Comparison of ENCODE assay signal across 1 cellular context in the genomic region with DNA sequence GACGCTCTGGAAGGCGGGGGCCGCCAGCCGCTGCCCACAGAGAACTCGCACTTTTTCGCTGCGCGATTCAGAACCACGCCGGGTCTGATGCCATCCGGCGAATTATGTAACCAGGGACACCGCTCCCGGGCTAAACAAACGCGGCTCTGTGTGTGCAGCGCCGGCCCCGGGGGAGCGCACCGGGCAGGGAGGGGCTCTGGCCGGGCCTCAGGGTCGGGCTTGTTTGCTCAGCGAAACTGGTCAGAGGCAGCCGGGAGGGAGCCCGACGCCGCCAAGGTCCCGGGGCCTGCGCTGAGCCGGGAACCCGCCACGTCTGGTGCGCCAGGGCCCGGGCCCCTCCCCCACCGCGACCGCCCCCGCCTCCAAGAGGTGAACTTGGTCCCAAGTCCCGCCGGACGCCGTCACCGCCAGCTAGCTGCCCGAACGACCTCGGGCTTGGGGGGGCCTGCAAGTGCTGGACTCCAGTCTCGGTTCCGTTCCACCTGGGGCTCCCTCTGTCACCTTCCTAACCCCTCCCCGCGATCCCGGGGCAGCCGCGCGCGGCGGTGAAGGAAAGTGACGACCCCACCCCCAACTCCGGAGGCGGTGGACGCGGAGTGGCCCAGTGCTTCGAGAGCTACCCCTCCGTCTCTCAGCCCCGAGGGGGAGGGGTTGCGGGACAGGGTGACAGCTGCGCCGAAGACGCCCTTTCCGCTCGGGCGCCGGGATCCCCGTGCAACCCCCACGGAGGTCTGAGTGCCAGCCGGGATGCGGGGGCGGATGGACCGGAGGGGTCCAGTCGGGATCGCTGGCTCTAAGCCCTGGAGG.
TF ChIP-seq lines count a peak whose summit lies in the region.

No MANE protein-coding gene starts in this region.

TF ChIP-seq in HepG2, 621 proteins besides CTCF, POLR2A, EP300 and RAD21 (continued from another document and continues in another):
- TF ChIP-seq ZNF530 (CRISPR knock-in tag; IDR thresholded peaks at IDR 0.05; ENCODE audit: low read depth) (no peak), DZIP1 (CRISPR knock-in tag; IDR thresholded peaks at IDR 0.05) (no peak), TMF1 (CRISPR knock-in tag; IDR thresholded peaks at IDR 0.05; ENCODE audit: low read depth) (no peak; the same call in 1 of the 2 replicates), ZNF430 (CRISPR knock-in tag; IDR thresholded peaks at IDR 0.05) (peak; percentile 74), MED8 (CRISPR knock-in tag; IDR thresholded peaks at IDR 0.05; ENCODE audit: insufficient replicate concordance) (peak; percentile 52), DPF2 (CRISPR knock-in tag; IDR thresholded peaks at IDR 0.05; ENCODE audit: borderline replicate concordance, low read depth) (no peak), KMT2A (CRISPR knock-in tag; IDR thresholded peaks at IDR 0.05) (peak; percentile 51; the same call in 1 of the 2 replicates), ZNF564 (CRISPR knock-in tag; IDR thresholded peaks at IDR 0.05) (peak; percentile 22), ZNF572 (CRISPR knock-in tag; IDR thresholded peaks at IDR 0.05) (no peak), RARA (CRISPR knock-in tag; IDR thresholded peaks at IDR 0.05) (peak; percentile 92), ESRRA (CRISPR knock-in tag; IDR thresholded peaks at IDR 0.05; ENCODE audit: low read depth) (peak; percentile 60), GRHL1 (CRISPR knock-in tag; conservative IDR thresholded peaks at IDR 0.05) (no peak), SNRNP70 (IDR thresholded peaks at IDR 0.05; ENCODE audit: low read depth, low read length) (no peak), ZNF33A (CRISPR knock-in tag; IDR thresholded peaks at IDR 0.05; ENCODE audit: borderline replicate concordance) (peak; percentile 95), ZNF414 (CRISPR knock-in tag; IDR thresholded peaks at IDR 0.05) (0 out of 2 replicates have a peak, but pooled peaks have one; percentile 89), HOXA9 (CRISPR knock-in tag; IDR thresholded peaks at IDR 0.05; ENCODE audit: borderline replicate concordance) (peak; percentile 89; the same call in 1 of the 2 replicates), ZNF644 (CRISPR knock-in tag; IDR thresholded peaks at IDR 0.05; ENCODE audit: low read depth) (no peak), ZSCAN30 (CRISPR knock-in tag; IDR thresholded peaks at IDR 0.05) (no peak), NFATC3 (CRISPR knock-in tag; IDR thresholded peaks at IDR 0.05) (peak; percentile 79; the same call in 1 of the 2 replicates), ZBTB8A (CRISPR knock-in tag; IDR thresholded peaks at IDR 0.05; ENCODE audit: borderline replicate concordance, low read depth) (no peak), HOXA3 (CRISPR knock-in tag; IDR thresholded peaks at IDR 0.05) (peak; percentile 70), NCOA5 (CRISPR knock-in tag; IDR thresholded peaks at IDR 0.05) (no peak), ZNF354B (CRISPR knock-in tag; IDR thresholded peaks at IDR 0.05) (no peak), MXD3 (CRISPR knock-in tag; IDR thresholded peaks at IDR 0.05) (peak; percentile 79; the same call in 1 of the 2 replicates), ZNF350 (CRISPR knock-in tag; IDR thresholded peaks at IDR 0.05; ENCODE audit: borderline replicate concordance, low read depth) (no peak; the same call in 1 of the 2 replicates), ZNF841 (CRISPR knock-in tag; IDR thresholded peaks at IDR 0.05; ENCODE audit: borderline replicate concordance) (0 out of 2 replicates have a peak, but pooled peaks have one; percentile 44), SATB2 (CRISPR knock-in tag; IDR thresholded peaks at IDR 0.05) (no peak), ZNF597 (CRISPR knock-in tag; IDR thresholded peaks at IDR 0.05) (no peak), ZNF605 (CRISPR knock-in tag; IDR thresholded peaks at IDR 0.05) (peak; percentile 47; the same call in 1 of the 2 replicates), ZNF619 (CRISPR knock-in tag; IDR thresholded peaks at IDR 0.05) (no peak), ZNF816 (CRISPR knock-in tag; IDR thresholded peaks at IDR 0.05; ENCODE audit: borderline replicate concordance) (peak; percentile 74; the same call in 1 of the 2 replicates), SETDB1 (CRISPR knock-in tag; IDR thresholded peaks at IDR 0.05; ENCODE audit: borderline replicate concordance) (no peak), ZNF788 (CRISPR knock-in tag; IDR thresholded peaks at IDR 0.05; ENCODE audit: borderline replicate concordance) (peak; percentile 94; the same call in 1 of the 2 replicates), ZNF337 (CRISPR knock-in tag; IDR thresholded peaks at IDR 0.05; ENCODE audit: borderline replicate concordance, low read depth) (peak; percentile 46; the same call in 1 of the 2 replicates), PHF20 (CRISPR knock-in tag; IDR thresholded peaks at IDR 0.05) (no peak), ARNT2 (CRISPR knock-in tag; IDR thresholded peaks at IDR 0.05; ENCODE audit: low read depth) (peak; percentile 62), SOX6 (IDR thresholded peaks at IDR 0.05) (no peak), SOX6 (CRISPR knock-in tag; IDR thresholded peaks at IDR 0.05) (peak; percentile 80), SSRP1 (CRISPR knock-in tag; IDR thresholded peaks at IDR 0.05) (no peak), SRY (CRISPR knock-in tag; IDR thresholded peaks at IDR 0.05) (peak; percentile 96), KAT7 (CRISPR knock-in tag; IDR thresholded peaks at IDR 0.05; ENCODE audit: borderline replicate concordance) (peak; percentile 73), ZFY (CRISPR knock-in tag; IDR thresholded peaks at IDR 0.05) (peak; percentile 57; the same call in 1 of the 2 replicates), ZNF264 (CRISPR knock-in tag; IDR thresholded peaks at IDR 0.05) (no peak; the same call in 1 of the 2 replicates), NFKB2 (CRISPR knock-in tag; IDR thresholded peaks at IDR 0.05; ENCODE audit: borderline replicate concordance) (peak; percentile 16; the same call in 1 of the 2 replicates), FLYWCH1 (CRISPR knock-in tag; IDR thresholded peaks at IDR 0.05) (no peak), SMARCC2 (IDR thresholded peaks at IDR 0.05) (no peak), GZF1 (CRISPR knock-in tag; IDR thresholded peaks at IDR 0.05) (no peak), ZNF343 (CRISPR knock-in tag; IDR thresholded peaks at IDR 0.05) (no peak)
- TF ChIP-seq, protein P1, sequence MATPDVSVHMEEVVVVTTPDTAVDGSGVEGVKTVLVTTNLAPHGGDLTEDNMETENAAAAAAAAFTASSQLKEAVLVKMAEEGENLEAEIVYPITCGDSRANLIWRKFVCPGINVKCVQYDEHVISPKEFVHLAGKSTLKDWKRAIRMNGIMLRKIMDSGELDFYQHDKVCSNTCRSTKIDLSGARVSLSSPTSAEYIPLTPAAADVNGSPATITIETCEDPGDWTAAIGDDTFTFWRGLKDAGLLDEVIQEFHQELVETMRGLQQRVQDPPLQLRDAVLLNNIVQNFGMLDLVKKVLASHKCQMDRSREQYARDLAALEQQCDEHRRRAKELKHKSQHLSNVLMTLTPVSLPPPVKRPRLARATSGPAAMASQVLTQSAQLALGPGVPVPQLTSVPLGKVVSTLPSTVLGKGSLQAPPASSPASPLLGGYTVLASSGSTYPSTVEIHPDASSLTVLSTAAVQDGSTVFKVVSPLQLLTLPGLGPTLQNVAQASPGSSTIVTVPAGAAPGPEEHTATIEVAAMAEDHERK (CRISPR knock-in tag; IDR thresholded peaks at IDR 0.05; ENCODE audit: low read depth), result no peak
- TF ChIP-seq, protein P2, sequence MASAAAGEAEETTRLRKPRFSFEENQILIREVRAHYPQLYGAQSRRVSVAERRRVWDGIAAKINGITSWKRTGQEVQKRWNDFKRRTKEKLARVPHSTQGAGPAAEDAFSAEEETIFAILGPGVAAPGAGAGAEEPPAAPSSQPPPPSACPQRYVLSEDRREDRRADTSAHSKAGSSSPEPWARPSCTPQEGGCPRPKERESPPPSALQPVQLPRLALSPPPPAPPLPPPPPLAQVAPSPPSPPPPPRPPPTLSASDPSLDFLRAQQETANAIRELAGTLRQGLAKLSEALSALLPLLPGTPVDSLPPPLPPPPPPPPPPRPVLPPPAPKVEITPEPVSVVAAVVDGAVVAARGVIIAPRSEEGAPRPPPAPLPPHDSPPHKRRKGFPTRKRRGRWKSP (CRISPR knock-in tag; IDR thresholded peaks at IDR 0.05), result no peak
- TF ChIP-seq, protein P3, sequence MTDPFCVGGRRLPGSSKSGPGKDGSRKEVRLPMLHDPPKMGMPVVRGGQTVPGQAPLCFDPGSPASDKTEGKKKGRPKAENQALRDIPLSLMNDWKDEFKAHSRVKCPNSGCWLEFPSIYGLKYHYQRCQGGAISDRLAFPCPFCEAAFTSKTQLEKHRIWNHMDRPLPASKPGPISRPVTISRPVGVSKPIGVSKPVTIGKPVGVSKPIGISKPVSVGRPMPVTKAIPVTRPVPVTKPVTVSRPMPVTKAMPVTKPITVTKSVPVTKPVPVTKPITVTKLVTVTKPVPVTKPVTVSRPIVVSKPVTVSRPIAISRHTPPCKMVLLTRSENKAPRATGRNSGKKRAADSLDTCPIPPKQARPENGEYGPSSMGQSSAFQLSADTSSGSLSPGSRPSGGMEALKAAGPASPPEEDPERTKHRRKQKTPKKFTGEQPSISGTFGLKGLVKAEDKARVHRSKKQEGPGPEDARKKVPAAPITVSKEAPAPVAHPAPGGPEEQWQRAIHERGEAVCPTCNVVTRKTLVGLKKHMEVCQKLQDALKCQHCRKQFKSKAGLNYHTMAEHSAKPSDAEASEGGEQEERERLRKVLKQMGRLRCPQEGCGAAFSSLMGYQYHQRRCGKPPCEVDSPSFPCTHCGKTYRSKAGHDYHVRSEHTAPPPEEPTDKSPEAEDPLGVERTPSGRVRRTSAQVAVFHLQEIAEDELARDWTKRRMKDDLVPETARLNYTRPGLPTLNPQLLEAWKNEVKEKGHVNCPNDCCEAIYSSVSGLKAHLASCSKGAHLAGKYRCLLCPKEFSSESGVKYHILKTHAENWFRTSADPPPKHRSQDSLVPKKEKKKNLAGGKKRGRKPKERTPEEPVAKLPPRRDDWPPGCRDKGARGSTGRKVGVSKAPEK (CRISPR knock-in tag; IDR thresholded peaks at IDR 0.05; ENCODE audit: borderline replicate concordance), result no peak
- TF ChIP-seq, protein P4, sequence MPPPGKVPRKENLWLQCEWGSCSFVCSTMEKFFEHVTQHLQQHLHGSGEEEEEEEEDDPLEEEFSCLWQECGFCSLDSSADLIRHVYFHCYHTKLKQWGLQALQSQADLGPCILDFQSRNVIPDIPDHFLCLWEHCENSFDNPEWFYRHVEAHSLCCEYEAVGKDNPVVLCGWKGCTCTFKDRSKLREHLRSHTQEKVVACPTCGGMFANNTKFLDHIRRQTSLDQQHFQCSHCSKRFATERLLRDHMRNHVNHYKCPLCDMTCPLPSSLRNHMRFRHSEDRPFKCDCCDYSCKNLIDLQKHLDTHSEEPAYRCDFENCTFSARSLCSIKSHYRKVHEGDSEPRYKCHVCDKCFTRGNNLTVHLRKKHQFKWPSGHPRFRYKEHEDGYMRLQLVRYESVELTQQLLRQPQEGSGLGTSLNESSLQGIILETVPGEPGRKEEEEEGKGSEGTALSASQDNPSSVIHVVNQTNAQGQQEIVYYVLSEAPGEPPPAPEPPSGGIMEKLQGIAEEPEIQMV (CRISPR knock-in tag; IDR thresholded peaks at IDR 0.05; ENCODE audit: low read depth), result no peak
- TF ChIP-seq, protein P5, sequence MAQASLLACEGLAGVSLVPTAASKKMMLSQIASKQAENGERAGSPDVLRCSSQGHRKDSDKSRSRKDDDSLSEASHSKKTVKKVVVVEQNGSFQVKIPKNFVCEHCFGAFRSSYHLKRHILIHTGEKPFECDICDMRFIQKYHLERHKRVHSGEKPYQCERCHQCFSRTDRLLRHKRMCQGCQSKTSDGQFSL (CRISPR knock-in tag; IDR thresholded peaks at IDR 0.05), result peak; percentile 90
